ENCODE assay signal across 34 cellular contexts in genomic region chr6:56076033-56076432, GRCh38.
DNase-seq lines count a peak whose midpoint lies in the region; ATAC-seq, FAIRE-seq and TF ChIP-seq lines count a peak whose summit lies in the region.
"Had no signal": no experiment of that assay in that cellular context is flagged by ENCODE, and none has a peak within 500 bp of the region (broad histone marks: within the 10 kb centered on the region; RNA-seq: fewer than 3 reads in every experiment).

No MANE protein-coding gene starts in this region.

- TF ChIP-seq EP300 in A549 (IDR thresholded peaks at IDR 0.05), result no peak

- H3K4me1 Mint-ChIP-seq in GM23338, result no peaks in the 10 kb centered on the region
- H3K4me1 Mint-ChIP-seq: brain, nephron had no signal

- no peak for TF ChIP-seq RAD21 in A549 (conservative IDR thresholded peaks at IDR 0.05 in 1 of 2, IDR thresholded peaks at IDR 0.05 in 1 of 2)

- H3K4me3 ChIP-seq in A549 (no peak overlapping the region), GM23338 (no peak overlapping the region), PC-3 (ENCODE audit: low read length) (no peak overlapping the region), epithelial cell of esophagus (ENCODE audit: low read length) (no peak overlapping the region)
- H3K4me3 ChIP-seq: BLaER1 treated with 17β-estradiol and CSF1 and Interleukin-3, amounts not matched to agents 10 nM and 100 nM; gastroesophageal sphincter; sigmoid colon; SK-N-MC; testis; uterus had no signal

- CTCF ChIA-PET in A549 (lab: Yijun Ruan, JAX), result interaction anchor here (0.5 kb wide), 1 partner anchor 23 kb away, joined by 3 read pairs; no protein-coding TSS in a partner anchor
- CTCF ChIA-PET in PC-3 (lab: Charles Lee), result no interaction called here

- H3K4me1 ChIP-seq in A549 (no peaks in the 10 kb centered on the region), GM23338 (ENCODE audit: insufficient read depth) (no peaks in the 10 kb centered on the region), PC-3 (ENCODE audit: insufficient read depth, low read length) (peaks cover 13% of the 10 kb centered on the region)
- H3K4me1 ChIP-seq: gastroesophageal sphincter, parathyroid adenoma, uterus had no signal

- no peaks in the 10 kb centered on the region for H3K27me3 Mint-ChIP-seq in GM23338 (ENCODE audit: insufficient read depth, low read depth, poor library complexity)
- H3K27me3 Mint-ChIP-seq: brain had no signal

- H3K27ac ChIP-seq in A549 (0 out of 6 replicates have a peak overlapping the region, but pooled peaks of 1 of the 2 experiments have one; percentile 22), GM23338 (ENCODE audit: low read depth) (no peak overlapping the region), PC-3 (ENCODE audit: low read length) (no peak overlapping the region)
- H3K27ac ChIP-seq: BLaER1 treated with 17β-estradiol and CSF1 and Interleukin-3, amounts not matched to agents 10 nM and 100 nM; gastroesophageal sphincter; KMS-11; parathyroid adenoma; RWPE1; sigmoid colon; SK-N-MC; testis; uterus had no signal

- no peaks in the 10 kb centered on the region for H4K20me1 ChIP-seq in GM23338 (replicated peaks; ENCODE audit: insufficient read depth)
- H4K20me1 ChIP-seq in PC-3 (ENCODE audit: low read length), result no peaks in the 10 kb centered on the region
- H4K20me1 ChIP-seq: BLaER1 treated with 17β-estradiol and CSF1 and Interleukin-3, amounts not matched to agents 10 nM and 100 nM had no signal

- H3K27me3 ChIP-seq in GM23338 (ENCODE audit: insufficient read depth) (no peaks in the 10 kb centered on the region), PC-3 (ENCODE audit: low read length) (no peaks in the 10 kb centered on the region)
- H3K27me3 ChIP-seq: BLaER1 treated with 17β-estradiol and CSF1 and Interleukin-3, amounts not matched to agents 10 nM and 100 nM; gastroesophageal sphincter; sigmoid colon; testis; uterus had no signal

- peaks cover 10% of the 10 kb centered on the region; the same call in 2 of the 3 replicates for H3K36me3 Mint-ChIP-seq in GM23338 (ENCODE audit: low read depth)

- TF ChIP-seq CTCF in A549 (IDR thresholded peaks at IDR 0.05) (no peak), GM23338 (conservative IDR thresholded peaks at IDR 0.05; ENCODE audit: low read depth in 2 of 2) (no peak), PC-3 (conservative IDR thresholded peaks at IDR 0.05; ENCODE audit: low read depth, low read length) (no peak), epithelial cell of esophagus (IDR thresholded peaks at IDR 0.05; ENCODE audit: insufficient read depth, low read depth, low read length, missing control alignments) (no peak)

- H2AFZ ChIP-seq in GM23338 (no peak overlapping the region), PC-3 (ENCODE audit: low read length) (0 out of 2 replicates have a peak overlapping the region, but pooled peaks have one; percentile 30)
- H2AFZ ChIP-seq: parathyroid adenoma had no signal

- no peaks in the 10 kb centered on the region for H3K9me2 ChIP-seq in GM23338 (ENCODE audit: insufficient read depth)
- H3K9me2 ChIP-seq in PC-3 (replicated peaks; ENCODE audit: low read length), result no peaks in the 10 kb centered on the region

- H3F3A ChIP-seq in GM23338 (replicated peaks; ENCODE audit: low read depth) (no peaks in the 10 kb centered on the region), PC-3 (ENCODE audit: low read length, unreplicated experiment) (no peaks in the 10 kb centered on the region)

- intact Hi-C loops in PC-3 (cut with micrococcal nuclease), result no loop called here

- BruUV-seq in PC-3 (replicated peaks; lab: Mats Ljungman, UMichigan), result no TSS peak

- H3K9me3 ChIP-seq in A549 (peaks cover 5% of the 10 kb centered on the region; the same call in 1 of the 3 replicates), PC-3 (ENCODE audit: low read length) (peaks cover 7% of the 10 kb centered on the region; the same call in 1 of the 2 replicates)
- H3K9me3 ChIP-seq: gastroesophageal sphincter, sigmoid colon, testis, uterus had no signal

- H3K9me3 Mint-ChIP-seq in GM23338, result peaks cover 10% of the 10 kb centered on the region; the same call in 2 of the 3 replicates

- H3K27ac Mint-ChIP-seq in GM23338, result 0 out of 2 replicates have a peak overlapping the region, but pooled peaks have one; percentile 19
- H3K27ac Mint-ChIP-seq: brain; HFFc6; nephron; T-helper 1 cell treated with Interleukin-12 subunit alpha and Interleukin-12 subunit beta and Interleukin-4 antibody, amounts not matched to agents 30 μg/mL and 1 μg/mL, for 36 hours had no signal

- peak in 1 of 2 experiments; percentile 43 for DNase-seq in A549 (ENCODE audit: low read depth in 1 of 2, low spot score in 1 of 2)
- DNase-seq in GM23338 (ENCODE audit: low spot score), result no peak
- DNase-seq in PC-3, result no peak
- DNase-seq in epithelial cell of esophagus (ENCODE audit: low read depth), result peak; percentile 55
- no peak for DNase-seq in T-helper 9 cell
- no peak for DNase-seq in inferior parietal cortex (ENCODE audit: extremely low spot score)
- DNase-seq: activated CD4-positive, alpha-beta T cell treated with anti-CD3 and anti-CD28 coated beads for 4 hours; activated CD8-positive, alpha-beta memory T cell treated with anti-CD3 and anti-CD28 coated beads for 24 hours; activated gamma-delta T cell; activated T-cell treated with anti-CD3 and anti-CD28 coated beads, Interleukin-2, amount 50 U/mL, for 1 hour; Calu3; effector CD4-positive, alpha-beta T cell; HFFc6; hippocampal formation; NCI-H1092 treated with DMSO at 0.1 percent for 48 hours; NCI-H2029 treated with DMSO at 0.1 percent for 48 hours; NCI-H446 treated with DMSO at 0.1 percent for 48 hours; NK-92 treated with Interleukin-12 subunit alpha and Interleukin-12 subunit beta, amount 100 ng/mL, for 24 hours; sigmoid colon; stimulated activated naive CD4-positive, alpha-beta T cell treated with Interleukin-2 at 50 U/mL for 16 hours; testis; uterus had no signal

- no peaks in the 10 kb centered on the region for H3K79me2 ChIP-seq in GM23338 (replicated peaks; ENCODE audit: insufficient read depth)
- H3K79me2 ChIP-seq in PC-3 (ENCODE audit: low read length), result no peaks in the 10 kb centered on the region
- H3K79me2 ChIP-seq: parathyroid adenoma had no signal

- H3K36me3 ChIP-seq in GM23338 (ENCODE audit: insufficient read depth), result no peaks in the 10 kb centered on the region
- H3K36me3 ChIP-seq in PC-3 (ENCODE audit: low read depth, low read length), result no peaks in the 10 kb centered on the region
- H3K36me3 ChIP-seq: BLaER1 treated with 17β-estradiol and CSF1 and Interleukin-3, amounts not matched to agents 10 nM and 100 nM; uterus had no signal

- H3K9ac ChIP-seq in PC-3 (ENCODE audit: low read length), result no peak overlapping the region
- H3K9ac ChIP-seq: BLaER1 treated with 17β-estradiol and CSF1 and Interleukin-3, amounts not matched to agents 10 nM and 100 nM; KMS-11; parathyroid adenoma had no signal

- POLR2A ChIA-PET in A549 (lab: Yijun Ruan, JAX), result no interaction called here
- POLR2A ChIA-PET in PC-3 (lab: Charles Lee; ENCODE audit: unreplicated experiment), result no interaction called here

- H3K4me2 ChIP-seq in A549, result no peak overlapping the region
- no peak overlapping the region for H3K4me2 ChIP-seq in GM23338
- no peak overlapping the region for H3K4me2 ChIP-seq in PC-3 (ENCODE audit: low read length)
- H3K4me2 ChIP-seq: KMS-11 had no signal

- ATAC-seq in A549, result no peak
- no peak for ATAC-seq in GM23338
- ATAC-seq in PC-3, result no peak
- ATAC-seq in HG02610 (IDR thresholded peaks at IDR 0.05; ENCODE audit: unreplicated experiment), result no peak
- ATAC-seq in HG03108 (IDR thresholded peaks at IDR 0.05; ENCODE audit: unreplicated experiment), result no peak
- ATAC-seq: gastroesophageal sphincter had no signal

- no peak for TF ChIP-seq POLR2A in A549 (IDR thresholded peaks at IDR 0.05; ENCODE audit: low read length)

- no peak for FAIRE-seq in A549 (lab: Jason Lieb, UNC)
- FAIRE-seq: islet of Langerhans had no signal

- no peak overlapping the region for H3K4me3 Mint-ChIP-seq in GM23338
- H3K4me3 Mint-ChIP-seq: brain; HFFc6; nephron; T-helper 1 cell treated with Interleukin-12 subunit alpha and Interleukin-12 subunit beta and Interleukin-4 antibody, amounts not matched to agents 30 μg/mL and 1 μg/mL, for 36 hours had no signal

TF ChIP-seq in A549, 52 proteins besides CTCF, POLR2A, EP300 and RAD21:
- TF ChIP-seq CBX2 (IDR thresholded peaks at IDR 0.05; ENCODE audit: borderline replicate concordance, low read depth) (no peak), JUNB (IDR thresholded peaks at IDR 0.05) (no peak), MAFK (IDR thresholded peaks at IDR 0.05; ENCODE audit: partially characterized antibody) (peak; percentile 98), NFE2L2 (conservative IDR thresholded peaks at IDR 0.05; ENCODE audit: low read length) (peak; percentile 77), TP53 (CRISPR knock-in tag; IDR thresholded peaks at IDR 0.05) (no peak)

TF ChIP-seq in GM23338, 12 proteins besides CTCF, POLR2A, EP300 and RAD21 (continues in another document):
- no peak for TF ChIP-seq ETS1 (IDR thresholded peaks at IDR 0.05)
- no peak for TF ChIP-seq STAT1 (IDR thresholded peaks at IDR 0.05; ENCODE audit: unreplicated experiment)
- no peak for TF ChIP-seq ZNF331 (CRISPR knock-in tag; IDR thresholded peaks at IDR 0.05; ENCODE audit: low read depth)
